ENCODE assay signal across 1 cellular context in genomic region chr1:36095760-36096405, GRCh38.
A peak's percentile ranks its signal among the peaks of the same experiment; 100 is the strongest.
TF ChIP-seq lines count a peak whose summit lies in the region.

No MANE protein-coding gene starts in this region.

TF ChIP-seq in K562, 482 proteins besides CTCF, POLR2A, EP300 and RAD21:
- TF ChIP-seq HEY1 (CRISPR knock-in tag; IDR thresholded peaks at IDR 0.05; ENCODE audit: borderline replicate concordance) = no peak
- TF ChIP-seq ZBTB33 (CRISPR knock-in tag; IDR thresholded peaks at IDR 0.05) = peak; percentile 41; the same call in 1 of the 2 replicates
- TF ChIP-seq, protein P1, sequence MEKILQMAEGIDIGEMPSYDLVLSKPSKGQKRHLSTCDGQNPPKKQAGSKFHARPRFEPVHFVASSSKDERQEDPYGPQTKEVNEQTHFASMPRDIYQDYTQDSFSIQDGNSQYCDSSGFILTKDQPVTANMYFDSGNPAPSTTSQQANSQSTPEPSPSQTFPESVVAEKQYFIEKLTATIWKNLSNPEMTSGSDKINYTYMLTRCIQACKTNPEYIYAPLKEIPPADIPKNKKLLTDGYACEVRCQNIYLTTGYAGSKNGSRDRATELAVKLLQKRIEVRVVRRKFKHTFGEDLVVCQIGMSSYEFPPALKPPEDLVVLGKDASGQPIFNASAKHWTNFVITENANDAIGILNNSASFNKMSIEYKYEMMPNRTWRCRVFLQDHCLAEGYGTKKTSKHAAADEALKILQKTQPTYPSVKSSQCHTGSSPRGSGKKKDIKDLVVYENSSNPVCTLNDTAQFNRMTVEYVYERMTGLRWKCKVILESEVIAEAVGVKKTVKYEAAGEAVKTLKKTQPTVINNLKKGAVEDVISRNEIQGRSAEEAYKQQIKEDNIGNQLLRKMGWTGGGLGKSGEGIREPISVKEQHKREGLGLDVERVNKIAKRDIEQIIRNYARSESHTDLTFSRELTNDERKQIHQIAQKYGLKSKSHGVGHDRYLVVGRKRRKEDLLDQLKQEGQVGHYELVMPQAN (IDR thresholded peaks at IDR 0.05; ENCODE audit: borderline replicate concordance) = no peak
- peak; percentile 71 for TF ChIP-seq ZNF707 (CRISPR knock-in tag; conservative IDR thresholded peaks at IDR 0.05)
- TF ChIP-seq E2F3 (CRISPR knock-in tag; IDR thresholded peaks at IDR 0.05) = no peak
- no peak for TF ChIP-seq CREB3 (tag; conservative IDR thresholded peaks at IDR 0.05; ENCODE audit: low read depth)
